ENCODE assay signal across 10 cellular contexts in the genomic region with DNA sequence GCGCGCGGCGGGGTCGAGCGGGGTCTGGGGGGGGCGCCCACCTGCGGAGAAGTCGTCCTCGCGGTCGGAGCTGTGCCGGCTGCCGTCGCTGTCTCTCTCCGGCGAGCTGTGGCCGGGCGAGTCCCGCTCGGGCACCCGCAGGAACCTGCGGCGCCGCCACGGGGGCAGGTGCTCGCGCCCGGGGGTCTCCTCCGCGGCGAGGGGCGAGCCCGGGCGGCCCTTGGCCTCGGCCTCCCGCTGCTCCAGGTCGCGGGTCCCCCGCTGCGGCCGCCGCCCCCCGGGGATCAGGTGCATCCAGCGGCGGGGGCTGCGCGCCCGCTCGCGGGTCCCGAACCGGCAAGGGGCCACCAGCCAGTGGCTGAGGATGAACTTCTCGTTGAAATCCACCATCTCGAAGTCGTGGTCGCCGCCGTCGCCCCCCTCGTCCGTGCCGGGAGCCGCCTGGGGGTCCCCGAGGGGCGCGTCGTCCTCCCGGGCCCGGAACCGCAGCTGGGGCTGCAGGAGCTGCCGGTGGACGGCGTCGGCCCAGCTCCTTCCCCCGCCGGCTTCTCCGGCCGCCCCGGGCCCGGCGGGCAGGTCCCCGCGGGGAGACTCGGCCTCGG. TPM values are rescaled to one million over a fixed set of nuclear protein-coding genes. Genes with fewer than 3 reads are reported as not detected.
A peak's percentile ranks its signal among the peaks of the same experiment; 100 is the strongest.
DNase-seq lines count a peak whose midpoint lies in the region; ATAC-seq and TF ChIP-seq lines count a peak whose summit lies in the region.
"Had no signal": no experiment of that assay in that cellular context is flagged by ENCODE, and none has a peak within 500 bp of the region (broad histone marks: within the 10 kb centered on the region; RNA-seq: fewer than 3 reads in every experiment).

No MANE protein-coding gene starts in this region.

- no peak for ATAC-seq in SK-N-SH treated with all-trans-retinoic acid at 6 μM for 48 hours

- no peaks in the 10 kb centered on the region for H4K20me1 ChIP-seq in SK-N-SH (ENCODE audit: insufficient read depth)

- no peaks in the 10 kb centered on the region for H3F3A ChIP-seq in SK-N-SH (replicated peaks; ENCODE audit: insufficient read depth)

- TF ChIP-seq EP300 in SK-N-SH (IDR thresholded peaks at IDR 0.05; ENCODE audit: borderline replicate concordance in 1 of 2, low read depth in 1 of 2, low read length in 1 of 2), result no peak
- TF ChIP-seq EP300 in suprapubic skin (IDR thresholded peaks at IDR 0.05), result no peak

- DNase-seq in SK-N-SH (peak; percentile 72), glutamatergic neuron (peak; percentile 23), suprapubic skin (ENCODE audit: low spot score in 2 of 2) (no peak), AML-193 (lab: John Stamatoyannopoulos, UW) (no peak), COR-L47 (lab: John Stamatoyannopoulos, UW) (no peak)
- no peak for DNase-seq in T-helper 2 cell treated with Interferon-gamma antibody and Interleukin-4, amounts not matched to agents 5 μg/mL and 100 μg/mL, for 36 hours (ENCODE audit: low spot score)

- peaks cover 23% of the 10 kb centered on the region for H3K27me3 Mint-ChIP-seq in glutamatergic neuron (ENCODE audit: unreplicated experiment)
- peaks cover 45% of the 10 kb centered on the region for H3K27me3 Mint-ChIP-seq in T-helper 2 cell treated with Interferon-gamma antibody and Interleukin-4, amounts not matched to agents 5 μg/mL and 100 μg/mL, for 36 hours (ENCODE audit: low read depth)

- no peaks in the 10 kb centered on the region for H3K9me2 ChIP-seq in SK-N-SH

- H3K9me3 ChIP-seq in SK-N-SH, result no peaks in the 10 kb centered on the region
- no peaks in the 10 kb centered on the region for H3K9me3 ChIP-seq in HUES48 (ENCODE audit: control insufficient read depth, insufficient read depth, low read length)
- no peaks in the 10 kb centered on the region for H3K9me3 ChIP-seq in suprapubic skin

- H3K79me2 ChIP-seq in SK-N-SH (ENCODE audit: insufficient read depth), result no peaks in the 10 kb centered on the region

- H3K4me1 Mint-ChIP-seq in glutamatergic neuron (ENCODE audit: low read depth, unreplicated experiment), result peaks cover 15% of the 10 kb centered on the region
- peaks cover 13% of the 10 kb centered on the region for H3K4me1 Mint-ChIP-seq in T-helper 2 cell treated with Interferon-gamma antibody and Interleukin-4, amounts not matched to agents 5 μg/mL and 100 μg/mL, for 36 hours (ENCODE audit: low read depth)

- H3K4me1 ChIP-seq in SK-N-SH (ENCODE audit: control insufficient read depth in 1 of 2, insufficient read depth in 2 of 2, low read depth in 1 of 2, low read length in 1 of 2), result peaks cover 0 to 4% of the 10 kb centered on the region in 2 experiments; a peak in 1 of 4 replicates
- H3K4me1 ChIP-seq in HUES48 (ENCODE audit: control insufficient read depth, insufficient read depth, low read length), result no peaks in the 10 kb centered on the region; the same call in 1 of the 2 replicates
- H3K4me1 ChIP-seq in suprapubic skin, result peaks cover 55% of the 10 kb centered on the region

- peaks cover 11% of the 10 kb centered on the region for H3K9me3 Mint-ChIP-seq in glutamatergic neuron (ENCODE audit: unreplicated experiment)
- no peaks in the 10 kb centered on the region for H3K9me3 Mint-ChIP-seq in T-helper 2 cell treated with Interferon-gamma antibody and Interleukin-4, amounts not matched to agents 5 μg/mL and 100 μg/mL, for 36 hours

- H3K4me3 ChIP-seq in SK-N-SH (ENCODE audit: low read depth in 2 of 2, low read length in 1 of 2), result peak overlapping the region in 1 of 2 experiments; percentile 38; a peak in 2 of 4 replicates
- H3K4me3 ChIP-seq in HUES48 (ENCODE audit: low read depth, low read length), result peak overlapping the region; percentile 59; the same call in 1 of the 2 replicates
- H3K4me3 ChIP-seq in suprapubic skin, result peak overlapping the region; percentile 69

- H3K4me3 Mint-ChIP-seq in glutamatergic neuron (ENCODE audit: unreplicated experiment), result no peak overlapping the region
- no peak overlapping the region for H3K4me3 Mint-ChIP-seq in T-helper 2 cell treated with Interferon-gamma antibody and Interleukin-4, amounts not matched to agents 5 μg/mL and 100 μg/mL, for 36 hours

- no peak for TF ChIP-seq POLR2A in suprapubic skin (IDR thresholded peaks at IDR 0.05)

- no peaks in the 10 kb centered on the region for H3K36me3 ChIP-seq in SK-N-SH (replicated peaks in 1 of 2; ENCODE audit: control insufficient read depth in 1 of 2, insufficient read depth in 2 of 2, low read length in 1 of 2)
- no peaks in the 10 kb centered on the region for H3K36me3 ChIP-seq in HUES48 (ENCODE audit: control insufficient read depth, insufficient read depth, low read length)
- no peaks in the 10 kb centered on the region for H3K36me3 ChIP-seq in suprapubic skin

- POLR2A ChIA-PET in SK-N-SH (lab: Yijun Ruan, JAX), result no interaction called here

- H2AFZ ChIP-seq in SK-N-SH (ENCODE audit: low read depth), result no peak overlapping the region

- no peak overlapping the region for H3K4me2 ChIP-seq in SK-N-SH

- no peak overlapping the region for H3K9ac ChIP-seq in SK-N-SH
- H3K9ac ChIP-seq in HUES48 (ENCODE audit: low read depth, low read length), result no peak overlapping the region

- TF ChIP-seq RAD21 in SK-N-SH (IDR thresholded peaks at IDR 0.05; ENCODE audit: low read length), result no peak

- H3K27ac ChIP-seq in SK-N-SH (ENCODE audit: low read depth in 2 of 2, low read length in 1 of 2), result no peak overlapping the region
- H3K27ac ChIP-seq in HUES48 (ENCODE audit: low read depth, low read length), result no peak overlapping the region
- peak overlapping the region; percentile 78 for H3K27ac ChIP-seq in suprapubic skin

- CTCF ChIA-PET in SK-N-SH (lab: Yijun Ruan, JAX), result interaction anchor here (1.3 to 2.3 kb wide), 2 partner anchors 19 to 42 kb away, joined by 4 to 7 read pairs; no protein-coding TSS in a partner anchor

- H3K27me3 ChIP-seq in SK-N-SH (ENCODE audit: insufficient read depth), result peaks cover 48% of the 10 kb centered on the region
- peaks cover 67% of the 10 kb centered on the region for H3K27me3 ChIP-seq in HUES48 (ENCODE audit: control insufficient read depth, insufficient read depth, low read length)
- peaks cover 57% of the 10 kb centered on the region for H3K27me3 ChIP-seq in suprapubic skin

- H3K36me3 Mint-ChIP-seq in glutamatergic neuron (ENCODE audit: unreplicated experiment), result no peaks in the 10 kb centered on the region
- peaks cover 5% of the 10 kb centered on the region for H3K36me3 Mint-ChIP-seq in T-helper 2 cell treated with Interferon-gamma antibody and Interleukin-4, amounts not matched to agents 5 μg/mL and 100 μg/mL, for 36 hours (ENCODE audit: low read depth)

- 0% methylated on average over 11 of the region's 86 CpGs for WGBS in SK-N-SH (ENCODE audit: low lambda C conversion rate)
- 3% methylated on average over 6 of the region's 86 CpGs for WGBS in suprapubic skin

- TF ChIP-seq CTCF in SK-N-SH (IDR thresholded peaks at IDR 0.05) (no peak), glutamatergic neuron (IDR thresholded peaks at IDR 0.05; ENCODE audit: partially characterized antibody, unreplicated experiment) (no peak), suprapubic skin (IDR thresholded peaks at IDR 0.05) (no peak)

- H3K27ac Mint-ChIP-seq in glutamatergic neuron (ENCODE audit: unreplicated experiment), result no peak overlapping the region
- no peak overlapping the region for H3K27ac Mint-ChIP-seq in T-helper 2 cell treated with Interferon-gamma antibody and Interleukin-4, amounts not matched to agents 5 μg/mL and 100 μg/mL, for 36 hours

TF ChIP-seq in SK-N-SH, 30 proteins besides CTCF, POLR2A, EP300 and RAD21:
- TF ChIP-seq JUND (IDR thresholded peaks at IDR 0.05) (no peak), ELF1 (IDR thresholded peaks at IDR 0.05) (no peak), EZH2phosphoT487 (IDR thresholded peaks at IDR 0.05; ENCODE audit: borderline replicate concordance, low read depth) (peak; percentile 87; the same call in 1 of the 2 replicates)
- TF ChIP-seq, protein P1, sequence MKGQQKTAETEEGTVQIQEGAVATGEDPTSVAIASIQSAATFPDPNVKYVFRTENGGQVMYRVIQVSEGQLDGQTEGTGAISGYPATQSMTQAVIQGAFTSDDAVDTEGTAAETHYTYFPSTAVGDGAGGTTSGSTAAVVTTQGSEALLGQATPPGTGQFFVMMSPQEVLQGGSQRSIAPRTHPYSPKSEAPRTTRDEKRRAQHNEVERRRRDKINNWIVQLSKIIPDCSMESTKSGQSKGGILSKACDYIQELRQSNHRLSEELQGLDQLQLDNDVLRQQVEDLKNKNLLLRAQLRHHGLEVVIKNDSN (IDR thresholded peaks at IDR 0.05; ENCODE audit: borderline replicate concordance, low read depth), result no peak
TF ChIP-seq in SK-N-SH: peak in this region for 1.

TF ChIP-seq in SK-N-SH treated with all-trans-retinoic acid at 6 μM for 48 hours, 23 proteins besides CTCF, POLR2A, EP300 and RAD21 (continues in another document):
- no peak for TF ChIP-seq GLIS3 (CRISPR knock-in tag; IDR thresholded peaks at IDR 0.05)
- TF ChIP-seq ZNF565 (CRISPR knock-in tag; conservative IDR thresholded peaks at IDR 0.05; ENCODE audit: low read depth), result no peak
- no peak for TF ChIP-seq TOX (CRISPR knock-in tag; IDR thresholded peaks at IDR 0.05; ENCODE audit: borderline replicate concordance)
- no peak for TF ChIP-seq TCF4 (CRISPR knock-in tag; IDR thresholded peaks at IDR 0.05; ENCODE audit: borderline replicate concordance)
- TF ChIP-seq ESRRG (CRISPR knock-in tag; IDR thresholded peaks at IDR 0.05), result no peak
- TF ChIP-seq, protein P2, sequence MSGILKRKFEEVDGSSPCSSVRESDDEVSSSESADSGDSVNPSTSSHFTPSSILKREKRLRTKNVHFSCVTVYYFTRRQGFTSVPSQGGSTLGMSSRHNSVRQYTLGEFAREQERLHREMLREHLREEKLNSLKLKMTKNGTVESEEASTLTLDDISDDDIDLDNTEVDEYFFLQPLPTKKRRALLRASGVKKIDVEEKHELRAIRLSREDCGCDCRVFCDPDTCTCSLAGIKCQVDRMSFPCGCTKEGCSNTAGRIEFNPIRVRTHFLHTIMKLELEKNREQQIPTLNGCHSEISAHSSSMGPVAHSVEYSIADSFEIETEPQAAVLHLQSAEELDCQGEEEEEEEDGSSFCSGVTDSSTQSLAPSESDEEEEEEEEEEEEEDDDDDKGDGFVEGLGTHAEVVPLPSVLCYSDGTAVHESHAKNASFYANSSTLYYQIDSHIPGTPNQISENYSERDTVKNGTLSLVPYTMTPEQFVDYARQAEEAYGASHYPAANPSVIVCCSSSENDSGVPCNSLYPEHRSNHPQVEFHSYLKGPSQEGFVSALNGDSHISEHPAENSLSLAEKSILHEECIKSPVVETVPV (CRISPR knock-in tag; IDR thresholded peaks at IDR 0.05), result no peak

RNA-seq across cellular contexts. Expression of a gene that starts 41.4 kb away (rescaled TPM):
- not detected in 2 replicates for polyA plus RNA-seq in SK-N-SH (2012; rRNA removed)
- not detected in 2 replicates for polyA plus RNA-seq in SK-N-SH (2012; cell fraction: cytosol; rRNA removed)
- not detected in 2 replicates for polyA plus RNA-seq in SK-N-SH (2012; cell fraction: nucleus; rRNA removed)
- total RNA-seq in glutamatergic neuron (ENCODE audit: unreplicated experiment), result not detected
- total RNA-seq in suprapubic skin, result not detected
- total RNA-seq: epithelial cell of proximal tubule had no signal
- polyA plus RNA-seq: AG04450 had no signal

RNA-seq across cellular contexts. Expression of a gene that starts 49.1 kb away (rescaled TPM):
- polyA plus RNA-seq in SK-N-SH (2012; rRNA removed), result 86.1 and 117 TPM in 2 replicates
- 49.2 and 63.6 TPM in 2 replicates for polyA plus RNA-seq in SK-N-SH (2012; cell fraction: cytosol; rRNA removed)
- polyA plus RNA-seq in SK-N-SH (2012; cell fraction: nucleus; rRNA removed), result 122 and 173 TPM in 2 replicates
- total RNA-seq in glutamatergic neuron (ENCODE audit: unreplicated experiment) (219 TPM), suprapubic skin (100 to 1,000 TPM in 2 of 4 donors, 10 to 100 TPM in 2; 78.0 to 208 (median 106) TPM)

RNA-seq across cellular contexts. Expression of a gene that starts 50.6 kb away (rescaled TPM):
- not detected in 2 replicates for polyA plus RNA-seq in SK-N-SH (2012; rRNA removed)
- polyA plus RNA-seq in SK-N-SH (2012; cell fraction: cytosol; rRNA removed), result not detected in 2 replicates
- polyA plus RNA-seq in SK-N-SH (2012; cell fraction: nucleus; rRNA removed), result not detected in 2 replicates
- total RNA-seq in glutamatergic neuron (ENCODE audit: unreplicated experiment) (0.98 TPM), suprapubic skin (1 to 10 TPM; 1.2 to 7.2 (median 2.9) TPM)
- total RNA-seq: epithelial cell of proximal tubule had no signal
- polyA plus RNA-seq: AG04450 had no signal

Comparison
In these comparisons a context has a peak if more than half of its experiments do, and no peak if none do; other contexts are left out.
1. DNase-seq: peak in SK-N-SH (single experiment) and glutamatergic neuron (single experiment); none in suprapubic skin (0 of 2), AML-193 (0 of 2), T-helper 2 cell treated with Interferon-gamma antibody and Interleukin-4, amounts not matched to agents 5 μg/mL and 100 μg/mL, for 36 hours (single experiment) and COR-L47 (single experiment).